ENCODE assay signal across 26 cellular contexts in the genomic region with DNA sequence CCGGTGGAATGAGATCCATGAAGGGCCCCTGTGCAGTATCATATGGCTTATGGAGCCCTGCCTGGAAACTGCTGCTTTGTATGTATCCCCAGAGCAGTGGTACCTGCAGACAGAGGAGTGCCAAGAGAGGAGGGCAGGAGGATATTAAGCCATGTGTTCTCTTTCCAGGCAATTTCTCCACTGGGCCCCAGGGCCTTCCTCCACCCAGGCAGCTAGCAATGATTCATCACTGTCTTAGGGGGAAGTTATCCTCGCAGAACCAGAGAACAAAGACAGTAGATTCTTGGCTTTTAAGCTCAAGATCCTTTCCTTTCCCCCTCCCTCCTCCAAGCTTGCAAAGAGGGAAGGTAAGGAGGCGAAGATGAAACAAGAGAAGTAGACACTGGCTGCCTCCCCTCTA.
A peak's percentile ranks its signal among the peaks of the same experiment; 100 is the strongest.
DNase-seq lines count a peak whose midpoint lies in the region; ATAC-seq and TF ChIP-seq lines count a peak whose summit lies in the region.
"Had no signal": no experiment of that assay in that cellular context is flagged by ENCODE, and none has a peak within 500 bp of the region (broad histone marks: within the 10 kb centered on the region; RNA-seq: fewer than 3 reads in every experiment).

No MANE protein-coding gene starts in this region.

- 0 to 44% methylated on average over 1 to 3 of the region's 3 CpGs for WGBS in endodermal cell (ENCODE audit: insufficient coverage in 1 of 2, insufficient read length in 1 of 2), 2 experiments

- H3K9me3 Mint-ChIP-seq in endodermal cell (no peaks in the 10 kb centered on the region), chondrocyte (ENCODE audit: low read depth) (no peaks in the 10 kb centered on the region)

- POLR2A ChIA-PET in RWPE1 (lab: Yijun Ruan, JAX; ENCODE audit: low non-redundant PET): no interaction called here

- H3K4me1 ChIP-seq in endodermal cell (ENCODE audit: control insufficient read depth, insufficient read depth, low read length): no peaks in the 10 kb centered on the region
- H3K4me1 ChIP-seq: BLaER1, esophagus squamous epithelium had no signal

- no peaks in the 10 kb centered on the region for H3K27me3 Mint-ChIP-seq in endodermal cell (ENCODE audit: insufficient read depth)
- no peaks in the 10 kb centered on the region for H3K27me3 Mint-ChIP-seq in chondrocyte (ENCODE audit: low read depth)

- H3K9me3 ChIP-seq in endodermal cell (ENCODE audit: control insufficient read depth, low read length): no peaks in the 10 kb centered on the region
- H3K9me3 ChIP-seq: BLaER1, esophagus squamous epithelium, upper lobe of left lung had no signal

- H3K4me3 ChIP-seq in endodermal cell (ENCODE audit: low read length): no peak overlapping the region
- H3K4me3 ChIP-seq: BLaER1, esophagus squamous epithelium, upper lobe of left lung had no signal

- no peak overlapping the region for H3K9ac ChIP-seq in endodermal cell (ENCODE audit: extremely low read depth, low read length, poor library complexity, severe bottlenecking)
- H3K9ac ChIP-seq: BLaER1 had no signal

- DNase-seq in EL: peak; percentile 28
- DNase-seq in RWPE1 (ENCODE audit: low spot score): peak; percentile 50
- peak; percentile 5 for DNase-seq in dermis blood vessel endothelial cell
- DNase-seq in left kidney (ENCODE audit: low read depth, low spot score): peak; percentile 66
- DNase-seq in endodermal cell: no peak
- DNase-seq in DMS 273 treated with DMSO at 0.1 percent for 48 hours (lab: John Stamatoyannopoulos, UW): no peak
- no peak for DNase-seq in chondrocyte (ENCODE audit: low spot score)
- DNase-seq: activated CD4-positive, alpha-beta T cell treated with anti-CD3 and anti-CD28 coated beads for 48 hours; activated naive CD4-positive, alpha-beta T cell treated with anti-CD3 and anti-CD28 coated beads, Interleukin-2, amount 50 U/mL, for 16 hours; activated T-cell treated with anti-CD3 and anti-CD28 coated beads, Interleukin-2, amount 50 U/mL, for 72 hours; aorta; cerebellar nuclear complex; effector CD4-positive, alpha-beta T cell; esophagus squamous epithelium; left cardiac atrium; mesenchymal stem cell; naive thymus-derived CD8-positive, alpha-beta T cell; NCI-H1092 treated with DMSO at 0.1 percent for 48 hours; NCI-H2029; NCI-H446; posterior cingulate gyrus; SIG-M5; upper lobe of left lung had no signal

- TF ChIP-seq CTCF in RWPE1 (conservative IDR thresholded peaks at IDR 0.05; ENCODE audit: low read depth): no peak
- no peak for TF ChIP-seq CTCF in endodermal cell (conservative IDR thresholded peaks at IDR 0.05)
- no peak for TF ChIP-seq CTCF in chondrocyte (IDR thresholded peaks at IDR 0.05)

- ATAC-seq in HG02840 (IDR thresholded peaks at IDR 0.05; ENCODE audit: low FRiP score, unreplicated experiment): no peak
- ATAC-seq: activated T-cell treated with anti-CD3 and anti-CD28 coated beads, Interleukin-2, amount 50 U/mL, for 72 hours; left cardiac atrium; naive thymus-derived CD8-positive, alpha-beta T cell had no signal

- H3K4me3 Mint-ChIP-seq in endodermal cell (no peak overlapping the region), chondrocyte (ENCODE audit: unreplicated experiment) (no peak overlapping the region)
- H3K4me3 Mint-ChIP-seq: activated T-cell treated with anti-CD3 and anti-CD28 coated beads, Interleukin-2, amount 50 U/mL, for 72 hours; naive thymus-derived CD8-positive, alpha-beta T cell; T-helper 1 cell treated with Interleukin-12 subunit alpha and Interleukin-12 subunit beta and Interleukin-4 antibody, amounts not matched to agents 30 μg/mL and 1 μg/mL, for 36 hours had no signal

- no peak overlapping the region for H3K27ac ChIP-seq in RWPE1
- H3K27ac ChIP-seq in endodermal cell (ENCODE audit: low read depth, low read length): no peak overlapping the region
- H3K27ac ChIP-seq: BLaER1, esophagus squamous epithelium, upper lobe of left lung had no signal

- H3K36me3 Mint-ChIP-seq in endodermal cell (ENCODE audit: low read depth) (no peaks in the 10 kb centered on the region), chondrocyte (ENCODE audit: low read depth) (no peaks in the 10 kb centered on the region)
- H3K36me3 Mint-ChIP-seq: naive thymus-derived CD8-positive, alpha-beta T cell had no signal

- H3K4me1 Mint-ChIP-seq in endodermal cell (peaks cover 6% of the 10 kb centered on the region), chondrocyte (ENCODE audit: low read depth) (peaks cover 2% of the 10 kb centered on the region)

- H3K27ac Mint-ChIP-seq in endodermal cell (no peak overlapping the region), chondrocyte (ENCODE audit: unreplicated experiment) (no peak overlapping the region)
- H3K27ac Mint-ChIP-seq: activated T-cell treated with anti-CD3 and anti-CD28 coated beads, Interleukin-2, amount 50 U/mL, for 72 hours; naive thymus-derived CD8-positive, alpha-beta T cell; T-helper 1 cell treated with Interleukin-12 subunit alpha and Interleukin-12 subunit beta and Interleukin-4 antibody, amounts not matched to agents 30 μg/mL and 1 μg/mL, for 36 hours had no signal

- no peaks in the 10 kb centered on the region for H3K36me3 ChIP-seq in endodermal cell (ENCODE audit: control insufficient read depth, insufficient read depth, low read length)
- H3K36me3 ChIP-seq: BLaER1, esophagus squamous epithelium, upper lobe of left lung had no signal

- CTCF ChIA-PET in RWPE1 (lab: Yijun Ruan, JAX): interaction anchor here (0.6 kb wide), 2 partner anchors 42 to 166 kb away, joined by 3 to 6 read pairs; no protein-coding TSS in a partner anchor

- no peaks in the 10 kb centered on the region for H3K27me3 ChIP-seq in endodermal cell (ENCODE audit: control insufficient read depth, insufficient read depth, low read length, poor library complexity, severe bottlenecking)
- H3K27me3 ChIP-seq: BLaER1, esophagus squamous epithelium, upper lobe of left lung had no signal

Comparison
In these comparisons a context has a peak if more than half of its experiments do, and no peak if none do; other contexts are left out.
1. DNase-seq: peak in EL (single experiment), RWPE1 (single experiment), dermis blood vessel endothelial cell (single experiment) and left kidney (single experiment); none in endodermal cell (single experiment), DMS 273 treated with DMSO at 0.1 percent for 48 hours (single experiment) and chondrocyte (single experiment).